Comparison of ENCODE assay signal across 17 cellular contexts in genomic region chr11:60771879-60772525, GRCh38. TPM values are rescaled to one million over a fixed set of nuclear protein-coding genes. Genes with fewer than 3 reads are reported as not detected.
DNase-seq lines count a peak whose midpoint lies in the region; ATAC-seq, FAIRE-seq and TF ChIP-seq lines count a peak whose summit lies in the region.
"Had no signal": no experiment of that assay in that cellular context is flagged by ENCODE, and none has a peak within 500 bp of the region (broad histone marks: within the 10 kb centered on the region; RNA-seq: fewer than 3 reads in every experiment).

No MANE protein-coding gene starts in this region.

- BruUV-seq in GM12878 (replicated peaks; lab: Mats Ljungman, UMichigan), result no TSS peak

- H3K27ac ChIP-seq in GM12878 (ENCODE audit: control insufficient read depth, insufficient read depth) (no peak overlapping the region), osteoblast (ENCODE audit: low read depth, low read length) (no peak overlapping the region)
- H3K27ac ChIP-seq: left lung, right lobe of liver had no signal

- H3K36me3 ChIP-seq in GM12878 (ENCODE audit: control insufficient read depth in 2 of 2, insufficient read depth in 2 of 2, low read length in 1 of 2), result no peaks in the 10 kb centered on the region
- H3K36me3 ChIP-seq in osteoblast (ENCODE audit: insufficient read depth, low read length), result no peaks in the 10 kb centered on the region
- H3K36me3 ChIP-seq: left lung, right lobe of liver had no signal

- H3K9me3 ChIP-seq in GM12878 (replicated peaks; ENCODE audit: control insufficient read depth, insufficient read depth, low read length) (no peaks in the 10 kb centered on the region; the same call in 2 of the 3 replicates), osteoblast (ENCODE audit: low read depth, low read length) (no peaks in the 10 kb centered on the region)
- H3K9me3 ChIP-seq: left lung, right lobe of liver had no signal

- H4K20me1 ChIP-seq in GM12878 (ENCODE audit: control insufficient read depth, insufficient read depth) (no peaks in the 10 kb centered on the region; the same call in 1 of the 2 replicates), osteoblast (ENCODE audit: insufficient read depth, low read length) (no peaks in the 10 kb centered on the region)

- 34% methylated on average over 16 of the region's 16 CpGs for WGBS in GM12878 (ENCODE audit: insufficient coverage, insufficient replicate concordance, low lambda C conversion rate, missing lambda C conversion rate)

- no peak for TF ChIP-seq RAD21 in GM12878 (IDR thresholded peaks at IDR 0.05; ENCODE audit: insufficient read depth, low read depth, low read length)

- ATAC-seq in HG02885 (IDR thresholded peaks at IDR 0.05; ENCODE audit: poor library complexity, unreplicated experiment), result peak; percentile 42
- ATAC-seq in GM12878, result peak; percentile 28
- no peak for ATAC-seq in HG03354 (IDR thresholded peaks at IDR 0.05; ENCODE audit: poor library complexity, severe bottlenecking, unreplicated experiment)
- ATAC-seq: left lung, right lobe of liver had no signal

- SMC1A ChIA-PET in GM12878 (lab: Charles Lee; ENCODE audit: uncharacterized antibody, unreplicated experiment), result interaction anchor here (1.5 to 12.5 kb wide), 2 partner anchors 8 to 127 kb away, joined by 4 to 143 read pairs; no protein-coding TSS in a partner anchor

- peak; percentile 85 for FAIRE-seq in GM12878 (lab: Jason Lieb, UNC)
- FAIRE-seq: frontal cortex had no signal

- intact Hi-C loops in GM12878 (cut with micrococcal nuclease; ENCODE audit: unreplicated experiment), result no loop called here

- DNase-seq in GM12865 (ENCODE audit: low read depth), result peak; percentile 73
- DNase-seq in GM12878 (ENCODE audit: low read depth, low spot score), result no peak
- peak; percentile 84 for DNase-seq in osteoblast (ENCODE audit: insufficient read length, low spot score, missing footprints)
- no peak for DNase-seq in AG08396 (ENCODE audit: low spot score)
- DNase-seq in GOT3 (lab: John Stamatoyannopoulos, UW), result no peak
- no peak for DNase-seq in stimulated activated CD4-positive, alpha-beta T cell treated with anti-CD3 and anti-CD28 coated beads, Interleukin-4, amount 100 ng/mL, for 1 hour
- DNase-seq: activated naive CD4-positive, alpha-beta T cell; left lung; NCI-H1930; NCI-H510A; stimulated activated CD4-positive, alpha-beta T cell treated with anti-CD3 and anti-CD28 coated beads, Interleukin-1b, Interleukin-23, amount 100 ng/mL, for 48 hours had no signal

- in situ Hi-C loops in GM12878 (cut with MboI), result loop anchor here (5.0 to 25.0 kb wide), 2 partner anchors 120 to 1585 kb away; no protein-coding TSS in a partner anchor

- no peak for TF ChIP-seq EP300 in GM12878 (IDR thresholded peaks at IDR 0.05; ENCODE audit: borderline replicate concordance in 1 of 2, control insufficient read depth in 1 of 2, low read depth in 2 of 2, low read length in 2 of 2)

- CTCF ChIA-PET in GM12878 (lab: Yijun Ruan, JAX), result interaction anchor here (1.1 to 4.1 kb wide), 6 partner anchors 9 to 507 kb away, joined by 3 to 26 read pairs (median 4); no protein-coding TSS in a partner anchor

- H3K4me1 ChIP-seq in GM12878 (ENCODE audit: control insufficient read depth, insufficient read depth, low read length), result peaks cover 11% of the 10 kb centered on the region
- peaks cover 9% of the 10 kb centered on the region for H3K4me1 ChIP-seq in osteoblast (ENCODE audit: insufficient read depth, low read length)
- H3K4me1 ChIP-seq: right lobe of liver had no signal

- H3K4me3 ChIP-seq in GM12865 (ENCODE audit: low read depth, low read length) (no peak overlapping the region), GM12878 (no peak overlapping the region), osteoblast (ENCODE audit: insufficient read depth, low read length) (no peak overlapping the region)
- H3K4me3 ChIP-seq: left lung, right lobe of liver had no signal

- POLR2A ChIA-PET in GM12878 (lab: Charles Lee), result interaction anchor here (0.5 to 1.0 kb wide), 3 partner anchors 8 to 1913 kb away, joined by 3 to 4 read pairs (median 3); no protein-coding TSS in a partner anchor

- TF ChIP-seq CTCF in GM12865 (IDR thresholded peaks at IDR 0.05; ENCODE audit: insufficient read depth, low read depth, low read length, missing control alignments) (no peak), GM12878 (IDR thresholded peaks at IDR 0.05 in 2 of 3, conservative IDR thresholded peaks at IDR 0.05 in 1 of 3; ENCODE audit: control insufficient read depth in 2 of 3, extremely low read depth in 1 of 3, insufficient read depth in 1 of 3, low read depth in 3 of 3, low read length in 3 of 3) (no peak), osteoblast (IDR thresholded peaks at IDR 0.05; ENCODE audit: extremely low read depth, low read depth, low read length) (no peak)

- H3K27me3 ChIP-seq in GM12878 (replicated peaks in 1 of 2; ENCODE audit: control insufficient read depth in 2 of 2, insufficient read depth in 2 of 2, low read length in 1 of 2), result no peaks in the 10 kb centered on the region
- H3K27me3 ChIP-seq in osteoblast (ENCODE audit: insufficient read depth, low read length), result peaks cover 3% of the 10 kb centered on the region
- H3K27me3 ChIP-seq: right lobe of liver had no signal

- no peak for TF ChIP-seq POLR2A in GM12878 (IDR thresholded peaks at IDR 0.05; ENCODE audit: low read depth, low read length)

- H3K4me2 ChIP-seq in GM12878 (ENCODE audit: control insufficient read depth, insufficient read depth) (no peak overlapping the region; the same call in 1 of the 2 replicates), osteoblast (ENCODE audit: insufficient read depth, low read length) (no peak overlapping the region)

- H3K79me2 ChIP-seq in GM12878 (ENCODE audit: control insufficient read depth, insufficient read depth, low read length), result no peaks in the 10 kb centered on the region
- H3K79me2 ChIP-seq in osteoblast (ENCODE audit: insufficient read depth, low read length), result no peaks in the 10 kb centered on the region

- H2AFZ ChIP-seq in GM12878 (ENCODE audit: control insufficient read depth, low read depth, low read length), result peak overlapping the region; percentile 72
- no peak overlapping the region for H2AFZ ChIP-seq in osteoblast (ENCODE audit: low read length)

- H3K9ac ChIP-seq in GM12878 (ENCODE audit: control insufficient read depth, insufficient read depth, low read length), result no peak overlapping the region

- RAD21 ChIA-PET in GM12878 (lab: Charles Lee; ENCODE audit: unreplicated experiment), result interaction anchor here (0.7 to 8.4 kb wide), 3 partner anchors 8 to 72 kb away, joined by 3 to 119 read pairs (median 5); partner anchors contain the start of gene MS4A8

RNA-seq across cellular contexts. Expression of gene MS4A10, which starts 13.1 kb away (rescaled TPM):
- total RNA-seq in GM12878 (2013; cell fraction: nucleolus; rRNA removed), result not detected in 2 replicates
- total RNA-seq in GM12878 (2014; rRNA removed), result not detected in 2 replicates
- total RNA-seq in GM12878 (2014; rRNA removed; fragmentation: Illumina TruSeq; extraction: Trizol), result not detected in 2 replicates
- total RNA-seq in GM12878 (2021), result not detected in 2 replicates
- polyA plus RNA-seq in GM12878 (2011; ENCODE audit: low read depth), result not detected
- polyA plus RNA-seq in GM12878 (2011; rRNA removed), result not detected in 2 replicates
- not detected in 2 replicates for polyA plus RNA-seq in GM12878 (2011; cell fraction: cytosol; rRNA removed)
- not detected in 2 replicates for polyA plus RNA-seq in GM12878 (2011; cell fraction: nucleus; rRNA removed)
- not detected in 2 replicates for polyA plus RNA-seq in GM12878 (2012)
- polyA plus RNA-seq in GM12878 (2014; fragmentation: Illumina TruSeq; extraction: Trizol), result not detected in 2 replicates
- polyA plus RNA-seq in GM12878 (2014; fragmentation: Nextera tagmentation; extraction: Ambion mirVana), result not detected
- polyA plus RNA-seq in GM12878 (2014; rRNA removed), result not detected in 2 replicates
- polyA plus RNA-seq in GM12878 (2016; fragmentation: Nextera tagmentation; extraction: Ambion mirVana), result not detected
- polyA minus RNA-seq in GM12878 (2011; rRNA and poly(A)+ RNA removed), result not detected in 2 replicates
- not detected in 2 replicates for polyA minus RNA-seq in GM12878 (2011; cell fraction: cytosol; rRNA and poly(A)+ RNA removed)
- polyA minus RNA-seq in GM12878 (2011; cell fraction: nucleus; rRNA and poly(A)+ RNA removed), result not detected in 2 replicates
- not detected in 2 replicates for total RNA-seq in osteoblast
- total RNA-seq: aorta, frontal cortex, left lung, omental fat pad, right lobe of liver had no signal

RNA-seq across cellular contexts. Expression of gene MS4A15, which starts 15.3 kb away (rescaled TPM):
- not detected in 2 replicates for total RNA-seq in GM12878 (2013; cell fraction: nucleolus; rRNA removed)
- 0.27 and 0.62 TPM in 2 replicates for total RNA-seq in GM12878 (2014; rRNA removed)
- total RNA-seq in GM12878 (2014; rRNA removed; fragmentation: Illumina TruSeq; extraction: Trizol), result 0.18 and 0.45 TPM in 2 replicates
- 0.46 and 0.56 TPM in 2 replicates for total RNA-seq in GM12878 (2021)
- 0.34 TPM for polyA plus RNA-seq in GM12878 (2011; ENCODE audit: low read depth)
- polyA plus RNA-seq in GM12878 (2011; rRNA removed), result 0.22 and 0.35 TPM in 2 replicates
- 0.47 and 0.70 TPM in 2 replicates for polyA plus RNA-seq in GM12878 (2011; cell fraction: cytosol; rRNA removed)
- polyA plus RNA-seq in GM12878 (2011; cell fraction: nucleus; rRNA removed), result 0.76 and 1.5 TPM in 2 replicates
- 0.23 and 0.34 TPM in 2 replicates for polyA plus RNA-seq in GM12878 (2012)
- polyA plus RNA-seq in GM12878 (2014; fragmentation: Illumina TruSeq; extraction: Trizol), result 0.71 TPM in 1 of 2 replicates, not detected in the other
- polyA plus RNA-seq in GM12878 (2014; fragmentation: Nextera tagmentation; extraction: Ambion mirVana), result under 1 TPM; 0.05 to 0.08 TPM
- 0.22 and 0.55 TPM in 2 replicates for polyA plus RNA-seq in GM12878 (2014; rRNA removed)
- under 1 TPM; 0.62 to 0.84 TPM for polyA plus RNA-seq in GM12878 (2016; fragmentation: Nextera tagmentation; extraction: Ambion mirVana)
- polyA minus RNA-seq in GM12878 (2011; rRNA and poly(A)+ RNA removed), result 0.36 TPM in 1 of 2 replicates, not detected in the other
- polyA minus RNA-seq in GM12878 (2011; cell fraction: cytosol; rRNA and poly(A)+ RNA removed), result 0.83 and 1.3 TPM in 2 replicates
- polyA minus RNA-seq in GM12878 (2011; cell fraction: nucleus; rRNA and poly(A)+ RNA removed), result 0.67 and 0.73 TPM in 2 replicates
- not detected in 2 replicates for total RNA-seq in osteoblast
- total RNA-seq: aorta, frontal cortex, omental fat pad, right lobe of liver had no signal

RNA-seq across cellular contexts. Expression of gene MS4A18, which starts 47.5 kb away (rescaled TPM):
- total RNA-seq in GM12878 (2013; cell fraction: nucleolus; rRNA removed), result not detected in 2 replicates
- not detected in 2 replicates for total RNA-seq in GM12878 (2014; rRNA removed)
- total RNA-seq in GM12878 (2014; rRNA removed; fragmentation: Illumina TruSeq; extraction: Trizol), result not detected in 2 replicates
- not detected in 2 replicates for total RNA-seq in GM12878 (2021)
- not detected for polyA plus RNA-seq in GM12878 (2011; ENCODE audit: low read depth)
- not detected in 2 replicates for polyA plus RNA-seq in GM12878 (2011; rRNA removed)
- not detected in 2 replicates for polyA plus RNA-seq in GM12878 (2011; cell fraction: cytosol; rRNA removed)
- not detected in 2 replicates for polyA plus RNA-seq in GM12878 (2011; cell fraction: nucleus; rRNA removed)
- polyA plus RNA-seq in GM12878 (2012), result not detected in 2 replicates
- not detected in 2 replicates for polyA plus RNA-seq in GM12878 (2014; fragmentation: Illumina TruSeq; extraction: Trizol)
- polyA plus RNA-seq in GM12878 (2014; fragmentation: Nextera tagmentation; extraction: Ambion mirVana), result not detected
- not detected in 2 replicates for polyA plus RNA-seq in GM12878 (2014; rRNA removed)
- polyA plus RNA-seq in GM12878 (2016; fragmentation: Nextera tagmentation; extraction: Ambion mirVana), result not detected
- not detected in 2 replicates for polyA minus RNA-seq in GM12878 (2011; rRNA and poly(A)+ RNA removed)
- polyA minus RNA-seq in GM12878 (2011; cell fraction: cytosol; rRNA and poly(A)+ RNA removed), result not detected in 2 replicates
- not detected in 2 replicates for polyA minus RNA-seq in GM12878 (2011; cell fraction: nucleus; rRNA and poly(A)+ RNA removed)
- not detected in 2 replicates for total RNA-seq in osteoblast
- total RNA-seq: aorta, frontal cortex, left lung, omental fat pad, right lobe of liver had no signal
- polyA plus RNA-seq: aorta had no signal

Comparison
In these comparisons a context has a peak if more than half of its experiments do, and no peak if none do; other contexts are left out.
1. DNase-seq: peak in GM12865 (single experiment) and osteoblast (single experiment); none in GM12878 (single experiment), AG08396 (single experiment), GOT3 (single experiment) and stimulated activated CD4-positive, alpha-beta T cell treated with anti-CD3 and anti-CD28 coated beads, Interleukin-4, amount 100 ng/mL, for 1 hour (single experiment).